Comparison of ENCODE assay signal across 9 cellular contexts in the genomic region with DNA sequence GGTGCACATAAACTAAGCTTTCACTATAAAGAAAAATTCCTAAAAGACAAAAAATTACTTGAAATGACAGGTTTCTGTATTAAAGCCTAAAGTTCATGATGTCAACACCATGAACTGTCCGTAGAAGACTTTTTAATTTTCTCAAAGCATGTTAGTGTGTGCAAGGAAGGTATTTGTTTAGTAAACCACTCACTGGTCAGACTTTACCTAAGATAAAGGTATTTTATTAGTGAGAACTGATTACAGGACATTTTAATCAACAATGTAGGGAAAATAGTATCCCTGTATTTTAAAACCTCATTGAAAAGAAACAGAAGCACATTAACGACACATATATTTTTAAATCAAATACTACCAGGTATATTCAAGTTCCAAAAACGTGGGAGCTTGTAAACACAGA. TPM values are rescaled to one million over a fixed set of nuclear protein-coding genes. Genes with fewer than 3 reads are reported as not detected.
DNase-seq lines count a peak whose midpoint lies in the region; ATAC-seq and TF ChIP-seq lines count a peak whose summit lies in the region.
"Had no signal": no experiment of that assay in that cellular context is flagged by ENCODE, and none has a peak within 500 bp of the region (broad histone marks: within the 10 kb centered on the region; RNA-seq: fewer than 3 reads in every experiment).

No MANE protein-coding gene starts in this region.

- peaks cover 79% of the 10 kb centered on the region for H3K79me2 ChIP-seq in KMS-11 (ENCODE audit: insufficient read depth, low read depth)

- H3K27ac Mint-ChIP-seq in chondrocyte (ENCODE audit: unreplicated experiment), result peak overlapping the region; percentile 100
- H3K27ac Mint-ChIP-seq in naive thymus-derived CD8-positive, alpha-beta T cell, result peak overlapping the region in 9 of 10 donors; percentile 72 to 97 (median 94)

- CTCF ChIA-PET in AG04449 (lab: Yijun Ruan, JAX), result interaction anchor here (2.6 to 5.4 kb wide), 2 partner anchors 24 to 128 kb away, joined by 16 to 36 read pairs; no protein-coding TSS in a partner anchor

- H2AFZ ChIP-seq in KMS-11 (ENCODE audit: low read depth), result no peak overlapping the region

- peaks cover 64% of the 10 kb centered on the region for H3K4me1 ChIP-seq in KMS-11 (ENCODE audit: low read depth, poor library complexity, severe bottlenecking)

- no peak for TF ChIP-seq CTCF in AG04449 (IDR thresholded peaks at IDR 0.05; ENCODE audit: insufficient read depth, low read length, missing control alignments)
- no peak for TF ChIP-seq CTCF in KMS-11 (conservative IDR thresholded peaks at IDR 0.05; ENCODE audit: low read depth, low read length)
- no peak for TF ChIP-seq CTCF in chondrocyte (IDR thresholded peaks at IDR 0.05)

- peak overlapping the region; percentile 100 for H3K4me3 Mint-ChIP-seq in chondrocyte (ENCODE audit: unreplicated experiment)
- peak overlapping the region; percentile 96 to 100 (median 98) for H3K4me3 Mint-ChIP-seq in naive thymus-derived CD8-positive, alpha-beta T cell

- peak overlapping the region; percentile 92 for H3K4me2 ChIP-seq in KMS-11

- H4K20me1 ChIP-seq in KMS-11 (ENCODE audit: insufficient read depth), result peaks cover 68% of the 10 kb centered on the region

- no peak for ATAC-seq in naive thymus-derived CD8-positive, alpha-beta T cell
- ATAC-seq in HG02884 (IDR thresholded peaks at IDR 0.05; ENCODE audit: unreplicated experiment) (no peak), HG02623 (IDR thresholded peaks at IDR 0.05; ENCODE audit: unreplicated experiment) (no peak), HG02610 (IDR thresholded peaks at IDR 0.05; ENCODE audit: unreplicated experiment) (no peak)

- no peaks in the 10 kb centered on the region for H3K27me3 ChIP-seq in KMS-11 (ENCODE audit: insufficient read depth, low read depth)

- H3K9me3 Mint-ChIP-seq in chondrocyte (ENCODE audit: low read depth), result peaks cover 3% of the 10 kb centered on the region
- no peaks in the 10 kb centered on the region for H3K9me3 Mint-ChIP-seq in naive thymus-derived CD8-positive, alpha-beta T cell

- H3K27me3 Mint-ChIP-seq in chondrocyte (ENCODE audit: low read depth), result no peaks in the 10 kb centered on the region
- no peaks in the 10 kb centered on the region for H3K27me3 Mint-ChIP-seq in naive thymus-derived CD8-positive, alpha-beta T cell

- no peaks in the 10 kb centered on the region; the same call in 1 of the 2 replicates for H3K36me3 ChIP-seq in KMS-11 (ENCODE audit: insufficient read depth)

- DNase-seq in AG04449 (ENCODE audit: low read depth, low spot score), result no peak
- no peak for DNase-seq in chondrocyte (ENCODE audit: low spot score)
- DNase-seq in naive thymus-derived CD8-positive, alpha-beta T cell, result no peak
- no peak for DNase-seq in islet precursor cell
- DNase-seq: occipital lobe had no signal

- peak overlapping the region; percentile 79; the same call in 1 of the 2 replicates for H3K9ac ChIP-seq in KMS-11

- H3K4me1 Mint-ChIP-seq in chondrocyte (ENCODE audit: low read depth), result peaks cover 59% of the 10 kb centered on the region
- H3K4me1 Mint-ChIP-seq in naive thymus-derived CD8-positive, alpha-beta T cell, result peaks cover 33 to 71% (median 61%) of the 10 kb centered on the region in 4 donors

- POLR2A ChIA-PET in AG04449 (lab: Yijun Ruan, JAX), result interaction anchor here (1.3 kb wide), 1 partner anchor 128 kb away, joined by 4 read pairs; no protein-coding TSS in a partner anchor
- POLR2A ChIA-PET in naive thymus-derived CD8-positive, alpha-beta T cell (lab: Charles Lee), result interaction anchor here (0.7 to 1.3 kb wide), 2 partner anchors 22 to 76 kb away, joined by 3 to 4 read pairs; no protein-coding TSS in a partner anchor

- peaks cover 11% of the 10 kb centered on the region for H3K36me3 Mint-ChIP-seq in chondrocyte (ENCODE audit: low read depth)
- no peaks in the 10 kb centered on the region for H3K36me3 Mint-ChIP-seq in naive thymus-derived CD8-positive, alpha-beta T cell

- H3K27ac ChIP-seq in KMS-11, result peak overlapping the region; percentile 84

- peak overlapping the region; percentile 94 for H3K4me3 ChIP-seq in AG04449 (ENCODE audit: low read depth, low read length)
- peak overlapping the region; percentile 13 for H3K4me3 ChIP-seq in KMS-11 (IDR thresholded peaks at IDR 0.05; ENCODE audit: insufficient read depth, low read depth, low read length)

RNA-seq across cellular contexts. Expression of a gene that starts 2.9 kb away (rescaled TPM):
- 319 to 358 TPM (median 328 TPM) in 3 replicates for total RNA-seq in chondrocyte
- 100 to 1,000 TPM; 104 to 112 TPM for total RNA-seq in naive thymus-derived CD8-positive, alpha-beta T cell
- polyA plus RNA-seq in naive thymus-derived CD8-positive, alpha-beta T cell, result 10 to 100 TPM; 10.4 to 12.0 (median 11.8) TPM
